2 cellular contexts compared by ENCODE assay signal in the genomic region with DNA sequence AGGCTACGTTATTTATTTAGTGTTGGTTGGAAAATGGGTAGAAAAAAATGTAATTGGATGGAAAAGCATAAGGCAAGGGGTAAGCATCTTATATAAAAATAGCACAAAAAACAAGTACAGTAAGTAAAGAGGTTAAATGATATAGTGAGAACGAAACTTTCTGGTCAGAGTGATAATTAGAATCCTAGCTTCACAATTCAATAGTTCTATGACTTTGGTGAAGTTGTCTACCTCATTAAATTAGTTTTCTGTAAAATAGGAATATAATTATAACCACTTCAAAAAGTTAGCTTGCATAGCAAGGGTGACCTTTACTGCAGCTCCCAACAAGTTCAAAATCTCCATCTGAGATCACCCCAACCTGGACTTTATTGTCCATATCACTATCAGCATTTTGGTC.
TF ChIP-seq lines count a peak whose summit lies in the region.

No MANE protein-coding gene starts in this region.

TF ChIP-seq in GM12878, 131 proteins besides CTCF, POLR2A, EP300 and RAD21:
- TF ChIP-seq NR2C2 (IDR thresholded peaks at IDR 0.05; ENCODE audit: borderline replicate concordance, control insufficient read depth, insufficient read length, low read depth) (no peak), POU2F2 (IDR thresholded peaks at IDR 0.05; ENCODE audit: borderline replicate concordance, low read depth, low read length) (no peak), MTA2 (IDR thresholded peaks at IDR 0.05; ENCODE audit: low read depth) (peak; percentile 79), ZNF24 (IDR thresholded peaks at IDR 0.05) (no peak), NR2F1 (conservative IDR thresholded peaks at IDR 0.05) (0 out of 2 replicates have a peak, but pooled peaks have one; percentile 50)

TF ChIP-seq in endothelial cell of umbilical vein, 7 proteins besides CTCF, POLR2A, EP300 and RAD21:
- TF ChIP-seq EZH2 (IDR thresholded peaks at IDR 0.05; ENCODE audit: borderline replicate concordance, low read depth, low read length, severe bottlenecking) (no peak), FOS (IDR thresholded peaks at IDR 0.05; ENCODE audit: borderline replicate concordance, insufficient read depth, low read length) (no peak), JUN (IDR thresholded peaks at IDR 0.05; ENCODE audit: borderline replicate concordance, insufficient read depth, insufficient read length, low read depth) (no peak)
